ENCODE assay signal across 16 cellular contexts in genomic region chr11:73273246-73273890, GRCh38. TPM values are rescaled to one million over a fixed set of nuclear protein-coding genes. Genes with fewer than 3 reads are reported as not detected.
A peak's percentile ranks its signal among the peaks of the same experiment; 100 is the strongest.
DNase-seq lines count a peak whose midpoint lies in the region; ATAC-seq and TF ChIP-seq lines count a peak whose summit lies in the region.
"Had no signal": no experiment of that assay in that cellular context is flagged by ENCODE, and none has a peak within 500 bp of the region (broad histone marks: within the 10 kb centered on the region; RNA-seq: fewer than 3 reads in every experiment).

No MANE protein-coding gene starts in this region.

- no peaks in the 10 kb centered on the region for H3K9me2 ChIP-seq in MM.1S (replicated peaks; ENCODE audit: insufficient read depth, low read length)

- peak overlapping the region; percentile 95; the same call in 1 of the 2 replicates for H3K27ac ChIP-seq in MM.1S (ENCODE audit: low read length)
- H3K27ac ChIP-seq in coronary artery: peak overlapping the region in 1 of 2 donors; percentile 40
- H3K27ac ChIP-seq in neural progenitor cell: no peak overlapping the region

- H3K4me3 ChIP-seq in BE2C (ENCODE audit: low read depth, low read length) (peak overlapping the region; percentile 65), MM.1S (ENCODE audit: low read length) (no peak overlapping the region), coronary artery (no peak overlapping the region), neural progenitor cell (no peak overlapping the region)

- H3K36me3 ChIP-seq in BE2C: peaks cover 33% of the 10 kb centered on the region
- H3K36me3 ChIP-seq in MM.1S (replicated peaks; ENCODE audit: insufficient read depth, low read length): no peaks in the 10 kb centered on the region
- H3K36me3 ChIP-seq in neural progenitor cell: no peaks in the 10 kb centered on the region

- H3K4me1 ChIP-seq in BE2C: peaks cover 38% of the 10 kb centered on the region
- H3K4me1 ChIP-seq in MM.1S (ENCODE audit: low read length): peaks cover 46% of the 10 kb centered on the region
- peaks cover 8% of the 10 kb centered on the region for H3K4me1 ChIP-seq in neural progenitor cell

- DNase-seq in BE2C: peak; percentile 85
- no peak for DNase-seq in MM.1S
- DNase-seq in coronary artery (ENCODE audit: low spot score): peak; percentile 62
- no peak for DNase-seq in neural progenitor cell (ENCODE audit: low spot score)
- DNase-seq in foreskin melanocyte: no peak
- DNase-seq: activated CD4-positive, alpha-beta T cell treated with anti-CD3 and anti-CD28 coated beads for 1 hour; activated naive CD4-positive, alpha-beta T cell treated with Interleukin-2 at 50 U/mL for 16 hours; Kasumi-1; kidney glomerular epithelial cell; NCI-H187 treated with DMSO at 0.1 percent for 48 hours; NCI-H748 treated with DMSO at 0.1 percent for 48 hours had no signal

- no peaks in the 10 kb centered on the region for H3K27me3 ChIP-seq in BE2C
- H3K27me3 ChIP-seq in MM.1S (replicated peaks; ENCODE audit: insufficient read depth, low read length): no peaks in the 10 kb centered on the region
- H3K27me3 ChIP-seq in neural progenitor cell: no peaks in the 10 kb centered on the region

- H3K9me3 Mint-ChIP-seq in neural progenitor cell: no peaks in the 10 kb centered on the region
- H3K9me3 Mint-ChIP-seq: brain; stimulated activated naive CD8-positive, alpha-beta T cell treated with anti-CD3 and anti-CD28 coated beads, Interleukin-15, Interleukin-2, amounts not matched to agents 100 ng/mL and 50 ng/mL, for 24 hours had no signal

- H3K9ac ChIP-seq in MM.1S (ENCODE audit: low read length) (no peak overlapping the region), neural progenitor cell (no peak overlapping the region)

- ATAC-seq in GM19023 (IDR thresholded peaks at IDR 0.05; ENCODE audit: unreplicated experiment): no peak
- no peak for ATAC-seq in HG03432 (IDR thresholded peaks at IDR 0.05; ENCODE audit: unreplicated experiment)

- TF ChIP-seq CTCF in BE2C (IDR thresholded peaks at IDR 0.05; ENCODE audit: low read depth, low read length) (no peak), MM.1S (IDR thresholded peaks at IDR 0.05; ENCODE audit: low read length) (no peak), coronary artery (IDR thresholded peaks at IDR 0.05) (no peak), neural progenitor cell (IDR thresholded peaks at IDR 0.05) (no peak)

- peaks cover 30% of the 10 kb centered on the region for H3K4me1 Mint-ChIP-seq in neural progenitor cell

- no peaks in the 10 kb centered on the region for H3K9me3 ChIP-seq in BE2C
- H3K9me3 ChIP-seq in MM.1S (replicated peaks; ENCODE audit: insufficient read depth, low read length): no peaks in the 10 kb centered on the region
- H3K9me3 ChIP-seq in neural progenitor cell (ENCODE audit: low read depth): no peaks in the 10 kb centered on the region

- H3K79me2 ChIP-seq in MM.1S (ENCODE audit: low read length): no peaks in the 10 kb centered on the region
- no peaks in the 10 kb centered on the region for H3K79me2 ChIP-seq in neural progenitor cell (ENCODE audit: low read depth)

- H2AFZ ChIP-seq in MM.1S (ENCODE audit: low read length): no peak overlapping the region
- no peak overlapping the region for H2AFZ ChIP-seq in neural progenitor cell (replicated peaks)

- H3K27ac Mint-ChIP-seq in neural progenitor cell: peak overlapping the region; percentile 19
- H3K27ac Mint-ChIP-seq: stimulated activated naive CD8-positive, alpha-beta T cell treated with anti-CD3 and anti-CD28 coated beads, Interleukin-15, Interleukin-2, amounts not matched to agents 100 ng/mL and 50 ng/mL, for 24 hours had no signal

- H3K36me3 Mint-ChIP-seq in neural progenitor cell: no peaks in the 10 kb centered on the region
- H3K36me3 Mint-ChIP-seq: brain had no signal

- no peak overlapping the region for H3K4me3 Mint-ChIP-seq in neural progenitor cell
- H3K4me3 Mint-ChIP-seq: stimulated activated naive CD8-positive, alpha-beta T cell treated with anti-CD3 and anti-CD28 coated beads, Interleukin-15, Interleukin-2, amounts not matched to agents 100 ng/mL and 50 ng/mL, for 24 hours had no signal

- peaks cover 7% of the 10 kb centered on the region for H3K27me3 Mint-ChIP-seq in neural progenitor cell (ENCODE audit: insufficient read depth, low read depth)
- H3K27me3 Mint-ChIP-seq: stimulated activated naive CD8-positive, alpha-beta T cell treated with anti-CD3 and anti-CD28 coated beads, Interleukin-15, Interleukin-2, amounts not matched to agents 100 ng/mL and 50 ng/mL, for 24 hours had no signal

- H3K4me2 ChIP-seq in MM.1S (ENCODE audit: low read depth, low read length) (0 out of 2 replicates have a peak overlapping the region, but pooled peaks have one; percentile 5), neural progenitor cell (no peak overlapping the region)

- H3F3A ChIP-seq in MM.1S (ENCODE audit: insufficient read depth, low read length) (peaks cover 40% of the 10 kb centered on the region), neural progenitor cell (ENCODE audit: low read depth) (no peaks in the 10 kb centered on the region)

- H4K20me1 ChIP-seq in MM.1S (ENCODE audit: insufficient read depth, low read length) (no peaks in the 10 kb centered on the region), neural progenitor cell (ENCODE audit: low read depth) (no peaks in the 10 kb centered on the region)

RNA-seq across cellular contexts. Expression of gene P2RY6, which starts 1.2 kb away (rescaled TPM):
- polyA plus RNA-seq in BE2C (2012; ENCODE audit: insufficient read depth, insufficient read length, low read depth): 6.5 TPM
- 0.25 TPM in 1 of 2 replicates, not detected in the other for total RNA-seq in neural progenitor cell (ENCODE audit: low replicate concordance)
- total RNA-seq: T-helper 2 cell treated with Interferon-gamma antibody and Interleukin-4, amounts not matched to agents 100 ng/mL and 5 ng/mL, for 36 hours had no signal

RNA-seq across cellular contexts. Expression of gene ARHGEF17, which starts 34.7 kb away (rescaled TPM):
- 78.2 TPM for polyA plus RNA-seq in BE2C (2012; ENCODE audit: insufficient read depth, insufficient read length, low read depth)
- 19.9 and 41.8 TPM in 2 replicates for total RNA-seq in neural progenitor cell (ENCODE audit: low replicate concordance)

RNA-seq across cellular contexts. Expression of gene P2RY2, which starts 55.3 kb away (rescaled TPM):
- polyA plus RNA-seq in BE2C (2012; ENCODE audit: insufficient read depth, insufficient read length, low read depth): 0.28 TPM
- 0.45 and 0.84 TPM in 2 replicates for total RNA-seq in neural progenitor cell (ENCODE audit: low replicate concordance)

Comparison
In these comparisons a context has a peak if more than half of its experiments do, and no peak if none do; other contexts are left out.
1. DNase-seq: peak in BE2C (single experiment) and coronary artery (single experiment); none in MM.1S (single experiment), neural progenitor cell (single experiment) and foreskin melanocyte (single experiment).